ENCODE assay signal across 8 cellular contexts in genomic region chr1:43650306-43650941, GRCh38. TPM values are rescaled to one million over a fixed set of nuclear protein-coding genes. Genes with fewer than 3 reads are reported as not detected.
DNase-seq lines count a peak whose midpoint lies in the region; ATAC-seq and TF ChIP-seq lines count a peak whose summit lies in the region.

No MANE protein-coding gene starts in this region.

- TF ChIP-seq POLR2A in esophagus squamous epithelium (IDR thresholded peaks at IDR 0.05) = peak in 3 of 4 donors; percentile 93 to 98 (median 96)

- H3K4me1 ChIP-seq in esophagus squamous epithelium (peaks cover 10 to 44% (median 19%) of the 10 kb centered on the region in 3 donors), muscle layer of duodenum (ENCODE audit: control insufficient read depth in 1 of 2, insufficient read depth in 2 of 2, low read length in 2 of 2) (peaks cover 0 to 21% of the 10 kb centered on the region in 2 donors)

- peaks cover 0 to 27% (median 8%) of the 10 kb centered on the region in 3 donors for H3K36me3 ChIP-seq in esophagus squamous epithelium
- peaks cover 18 to 23% of the 10 kb centered on the region in 2 donors for H3K36me3 ChIP-seq in muscle layer of duodenum (ENCODE audit: control insufficient read depth in 1 of 2, insufficient read depth in 2 of 2, low read length in 2 of 2)

- intact Hi-C loops in esophagus squamous epithelium (cut with DNase I) = no loop called here

- peak in 1 of 6 experiments; percentile 9 for TF ChIP-seq CTCF in esophagus squamous epithelium (IDR thresholded peaks at IDR 0.05)

- H3K27ac ChIP-seq in esophagus squamous epithelium = peak overlapping the region; percentile 82 to 99 (median 98)
- peak overlapping the region; percentile 92 for H3K27ac ChIP-seq in muscle layer of duodenum (ENCODE audit: low read length)

- peak; percentile 55 for ATAC-seq in GM21576 (IDR thresholded peaks at IDR 0.05; ENCODE audit: unreplicated experiment)
- ATAC-seq in activated T-cell treated with anti-CD3 and anti-CD28 coated beads, Interleukin-2, amount 50 U/mL, for 4 hours = peak; percentile 83 to 85

- H3K9me3 ChIP-seq in esophagus squamous epithelium (no peaks in the 10 kb centered on the region), muscle layer of duodenum (ENCODE audit: control insufficient read depth in 1 of 2, low read length in 2 of 2) (no peaks in the 10 kb centered on the region)

- H3K27ac Mint-ChIP-seq in IgD-negative memory B cell = peak overlapping the region; percentile 91 to 99 (median 98)

- no peaks in the 10 kb centered on the region for H3K9me3 Mint-ChIP-seq in IgD-negative memory B cell
- no peaks in the 10 kb centered on the region for H3K9me3 Mint-ChIP-seq in activated T-cell treated with anti-CD3 and anti-CD28 coated beads, Interleukin-2, amount 50 U/mL, for 4 hours

- H3K4me3 Mint-ChIP-seq in IgD-negative memory B cell = peak overlapping the region; percentile 92 to 100 (median 98)
- H3K4me3 Mint-ChIP-seq in activated T-cell treated with anti-CD3 and anti-CD28 coated beads, Interleukin-2, amount 50 U/mL, for 4 hours = peak overlapping the region; percentile 99

- H3K27me3 Mint-ChIP-seq in IgD-negative memory B cell = peaks cover 1% of the 10 kb centered on the region
- H3K27me3 Mint-ChIP-seq in activated T-cell treated with anti-CD3 and anti-CD28 coated beads, Interleukin-2, amount 50 U/mL, for 4 hours (ENCODE audit: low read depth) = no peaks in the 10 kb centered on the region

- H3K4me1 Mint-ChIP-seq in IgD-negative memory B cell = peaks cover 19 to 36% (median 32%) of the 10 kb centered on the region in 3 donors
- peaks cover 29% of the 10 kb centered on the region for H3K4me1 Mint-ChIP-seq in activated T-cell treated with anti-CD3 and anti-CD28 coated beads, Interleukin-2, amount 50 U/mL, for 4 hours (ENCODE audit: low read depth)

- H3K36me3 Mint-ChIP-seq in IgD-negative memory B cell = no peaks in the 10 kb centered on the region
- H3K36me3 Mint-ChIP-seq in activated T-cell treated with anti-CD3 and anti-CD28 coated beads, Interleukin-2, amount 50 U/mL, for 4 hours (ENCODE audit: insufficient read depth) = peaks cover 13% of the 10 kb centered on the region

- 0 to 1% methylated on average over 8 to 16 of the region's 33 CpGs for WGBS in esophagus squamous epithelium, 2 donors

- DNase-seq in DMS153 (lab: John Stamatoyannopoulos, UW) (peak; percentile 98), OCI-M1 (lab: John Stamatoyannopoulos, UW) (peak; percentile 98), esophagus squamous epithelium (lab: John Stamatoyannopoulos, UW) (peak; percentile 89)
- peak; percentile 85 for DNase-seq in activated T-cell treated with anti-CD3 and anti-CD28 coated beads, Interleukin-2, amount 50 U/mL, for 4 hours
- peak; percentile 82 to 88 for DNase-seq in stimulated activated CD8-positive, alpha-beta memory T cell treated with anti-CD3 and anti-CD28 coated beads, Interleukin-7, amount 100 ng/mL, for 4 hours (ENCODE audit: low read depth in 2 of 2)

- H3K27me3 ChIP-seq in esophagus squamous epithelium = no peaks in the 10 kb centered on the region
- no peaks in the 10 kb centered on the region for H3K27me3 ChIP-seq in muscle layer of duodenum (ENCODE audit: low read depth, low read length)

- peak overlapping the region; percentile 54 to 97 (median 72) for H3K4me3 ChIP-seq in esophagus squamous epithelium
- peak overlapping the region; percentile 95 to 97 for H3K4me3 ChIP-seq in muscle layer of duodenum (ENCODE audit: low read depth in 1 of 2, low read length in 2 of 2)

RNA-seq across cellular contexts. Expression of gene KDM4A, which starts 0.5 kb away (rescaled TPM):
- 9.8 TPM for polyA plus RNA-seq in IgD-negative memory B cell
- total RNA-seq in activated T-cell treated with anti-CD3 and anti-CD28 coated beads, Interleukin-2, amount 50 U/mL, for 4 hours = 10 to 100 TPM; 17.9 to 30.8 (median 27.5) TPM
- total RNA-seq in esophagus squamous epithelium = 10 to 100 TPM; 19.6 to 27.1 (median 22.4) TPM

RNA-seq across cellular contexts. Expression of gene ST3GAL3, which starts 56.9 kb away (rescaled TPM):
- 14.3 TPM for polyA plus RNA-seq in IgD-negative memory B cell
- 1 to 10 TPM; 5.7 to 6.6 (median 6.3) TPM for total RNA-seq in activated T-cell treated with anti-CD3 and anti-CD28 coated beads, Interleukin-2, amount 50 U/mL, for 4 hours
- 10 to 100 TPM in 1 of 4 donors, 1 to 10 TPM in 3; 2.8 to 10.7 (median 7.1) TPM for total RNA-seq in esophagus squamous epithelium

Comparison
In these comparisons a context has a peak if more than half of its experiments do, and no peak if none do; other contexts are left out.
1. Peak in every context shown above with its lines: DNase-seq, ATAC-seq, H3K4me3 ChIP-seq and H3K27ac ChIP-seq.